8 cellular contexts compared by ENCODE assay signal in the genomic region with DNA sequence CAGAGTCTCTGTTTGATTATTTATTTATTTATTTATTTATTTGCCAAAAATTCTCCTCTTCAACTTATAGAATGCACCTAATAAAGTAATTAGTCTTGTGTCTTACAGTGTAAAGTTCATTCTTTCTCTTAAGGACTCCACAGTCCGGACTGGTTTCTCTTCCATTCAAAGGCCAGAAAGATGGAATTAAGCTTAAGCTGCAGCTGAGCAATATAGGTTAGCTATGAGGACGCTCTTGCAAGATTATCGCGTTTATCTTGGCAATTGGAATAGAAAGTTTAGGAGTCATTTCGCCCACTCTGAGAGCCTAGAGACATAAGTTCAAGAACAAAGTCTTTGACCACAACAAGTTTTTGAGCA. TPM values are rescaled to one million over a fixed set of nuclear protein-coding genes. Genes with fewer than 3 reads are reported as not detected.
DNase-seq lines count a peak whose midpoint lies in the region; ATAC-seq, FAIRE-seq and TF ChIP-seq lines count a peak whose summit lies in the region.

No MANE protein-coding gene starts in this region.

- H3K9me3 Mint-ChIP-seq in Caco-2 (ENCODE audit: unreplicated experiment): no peaks in the 10 kb centered on the region

- H3K4me3 Mint-ChIP-seq in Caco-2 (ENCODE audit: unreplicated experiment): no peak overlapping the region

- 16 to 55% (median 34%) methylated on average over 5 of the region's 5 CpGs for WGBS in small intestine, 3 donors

- ATAC-seq in GM18519 (IDR thresholded peaks at IDR 0.05; ENCODE audit: low FRiP score, unreplicated experiment) (peak; percentile 20), GM21619 (IDR thresholded peaks at IDR 0.05; ENCODE audit: unreplicated experiment) (peak; percentile 35), HG03442 (IDR thresholded peaks at IDR 0.05; ENCODE audit: unreplicated experiment) (peak; percentile 17), left lung (peak; percentile 27), sciatic nerve (no peak)

- no peaks in the 10 kb centered on the region for H3K4me1 Mint-ChIP-seq in Caco-2 (ENCODE audit: low read depth, unreplicated experiment)

- no peak for TF ChIP-seq CTCF in left lung (IDR thresholded peaks at IDR 0.05)
- TF ChIP-seq CTCF in Caco-2 (IDR thresholded peaks at IDR 0.05; ENCODE audit: insufficient read depth in 1 of 2, low read depth in 1 of 2, low read length in 1 of 2, severe bottlenecking in 1 of 2, unreplicated experiment in 1 of 2): no peak

- H3K27me3 ChIP-seq in left lung (no peaks in the 10 kb centered on the region), Caco-2 (replicated peaks; ENCODE audit: control insufficient read depth, insufficient read depth, low read length) (no peaks in the 10 kb centered on the region), small intestine (ENCODE audit: control insufficient read depth in 2 of 2, insufficient read depth in 2 of 2, low read length in 2 of 2) (no peaks in the 10 kb centered on the region)

- H3K4me3 ChIP-seq in left lung: no peak overlapping the region
- no peak overlapping the region for H3K4me3 ChIP-seq in Caco-2 (ENCODE audit: low read depth, low read length)
- no peak overlapping the region for H3K4me3 ChIP-seq in small intestine (ENCODE audit: low read depth in 1 of 2, low read length in 2 of 2)

- no peaks in the 10 kb centered on the region for H3K36me3 Mint-ChIP-seq in Caco-2 (ENCODE audit: insufficient read depth, unreplicated experiment)

- no peaks in the 10 kb centered on the region for H3K36me3 ChIP-seq in left lung
- H3K36me3 ChIP-seq in Caco-2 (ENCODE audit: control insufficient read depth, insufficient read depth, low read length): no peaks in the 10 kb centered on the region
- H3K36me3 ChIP-seq in small intestine (ENCODE audit: control insufficient read depth in 2 of 2, insufficient read depth in 2 of 2, low read length in 2 of 2): no peaks in the 10 kb centered on the region

- no peaks in the 10 kb centered on the region for H3K9me3 ChIP-seq in left lung
- H3K9me3 ChIP-seq in Caco-2: no peaks in the 10 kb centered on the region
- no peaks in the 10 kb centered on the region for H3K9me3 ChIP-seq in small intestine (ENCODE audit: control insufficient read depth, low read depth)

- peaks cover 0 to 2% of the 10 kb centered on the region in 2 donors for H3K4me1 ChIP-seq in left lung
- H3K4me1 ChIP-seq in Caco-2: 0 out of 2 replicates have a peak, but pooled peaks cover 2% of the 10 kb centered on the region
- no peaks in the 10 kb centered on the region for H3K4me1 ChIP-seq in small intestine (ENCODE audit: control insufficient read depth in 2 of 2, insufficient read depth in 1 of 2, low read depth in 1 of 2, low read length in 1 of 2)

- DNase-seq in left lung (no peak), Caco-2 (no peak), hippocampal formation (lab: John Stamatoyannopoulos, UW) (no peak), sciatic nerve (ENCODE audit: low spot score) (no peak), small intestine (no peak)

- intact Hi-C loops in left lung (cut with DNase I) (no loop called here), Caco-2 (cut with micrococcal nuclease; ENCODE audit: unreplicated experiment) (loop anchor here (1.0 kb wide), 1 partner anchor 24 kb away; no protein-coding TSS in a partner anchor), sciatic nerve (cut with DNase I) (no loop called here)

- H3K27me3 Mint-ChIP-seq in Caco-2 (ENCODE audit: insufficient read depth, unreplicated experiment): no peaks in the 10 kb centered on the region

- BruUV-seq in Caco-2 (replicated peaks; lab: Mats Ljungman, UMichigan): no TSS peak

- H3K27ac Mint-ChIP-seq in Caco-2 (ENCODE audit: unreplicated experiment): no peak overlapping the region

- H3K27ac ChIP-seq in left lung (no peak overlapping the region), small intestine (ENCODE audit: low read depth in 1 of 2, low read length in 1 of 2) (no peak overlapping the region)

- CTCF ChIA-PET in Caco-2 (lab: Charles Lee): interaction anchor here (0.6 to 2.3 kb wide), 19 partner anchors 9 to 344 kb away, joined by 3 to 66 read pairs (median 7); a partner anchor contains a TSS

- POLR2A ChIA-PET in Caco-2 (lab: Charles Lee): no interaction called here

- no peak for FAIRE-seq in small intestine (lab: Jason Lieb, UNC)

RNA-seq across cellular contexts. Expression of a gene that starts 15.0 kb away (rescaled TPM):
- total RNA-seq in left lung (under 1 TPM in 1 of 2 donors, not detected in 1; 0.50 TPM), Caco-2 (2022) (not detected in 2 replicates), sciatic nerve (0.62 TPM)
- 1 to 10 TPM in 1 of 3 donors, not detected in 2; 2.7 TPM for polyA plus RNA-seq in small intestine

RNA-seq across cellular contexts. Expression of a gene that starts 20.8 kb away (rescaled TPM):
- total RNA-seq in left lung (under 1 TPM in 1 of 2 donors, not detected in 1; 0.17 TPM), Caco-2 (2022) (0.16 and 0.36 TPM in 2 replicates), sciatic nerve (not detected)
- under 1 TPM in 2 of 3 donors, not detected in 1; 0.22 to 0.81 TPM for polyA plus RNA-seq in small intestine

RNA-seq across cellular contexts. Expression of a gene that starts 34.9 kb away (rescaled TPM):
- 10 to 100 TPM; 22.7 to 27.3 TPM for total RNA-seq in left lung
- total RNA-seq in Caco-2 (2022): 37.0 and 41.8 TPM in 2 replicates
- total RNA-seq in sciatic nerve: 27.3 TPM
- polyA plus RNA-seq in small intestine: 10 to 100 TPM in 2 of 3 donors, 1 to 10 TPM in 1; 10.0 to 19.6 (median 11.0) TPM
